18 cellular contexts compared by ENCODE assay signal in genomic region chrX:147174596-147174995, GRCh38.
A peak's percentile ranks its signal among the peaks of the same experiment; 100 is the strongest.
DNase-seq lines count a peak whose midpoint lies in the region; FAIRE-seq and TF ChIP-seq lines count a peak whose summit lies in the region.
"Had no signal": no experiment of that assay in that cellular context is flagged by ENCODE, and none has a peak within 500 bp of the region (broad histone marks: within the 10 kb centered on the region; RNA-seq: fewer than 3 reads in every experiment).

No MANE protein-coding gene starts in this region.

- no peak overlapping the region for H4K8ac ChIP-seq in mesendoderm (ENCODE audit: low read depth, low read length)

- peak; percentile 16 for DNase-seq in ACHN
- peak; percentile 13 for DNase-seq in HK-2 (ENCODE audit: unreplicated experiment)
- DNase-seq in epithelial cell of esophagus (ENCODE audit: low read depth), result peak; percentile 0
- peak; percentile 81 for DNase-seq in mesendoderm
- DNase-seq in effector CD4-positive, alpha-beta T cell, result no peak
- DNase-seq in NCI-H82 (lab: John Stamatoyannopoulos, UW), result no peak
- DNase-seq in urothelium cell line (ENCODE audit: low spot score), result no peak
- no peak for DNase-seq in GDM1 (lab: John Stamatoyannopoulos, UW)
- DNase-seq: DMS79 treated with DMSO at 0.1 percent for 48 hours, HCEC 1CT, KG1, NCI-H1436, NCI-H1930, NCI-H226, NCI-H524, PC-3 had no signal

- H3K9ac ChIP-seq in mesendoderm (ENCODE audit: low read length), result no peak overlapping the region
- H3K9ac ChIP-seq: BLaER1 treated with 17β-estradiol and CSF1 and Interleukin-3, amounts not matched to agents 10 nM and 100 nM had no signal

- no peaks in the 10 kb centered on the region for H3K27me3 ChIP-seq in mesendoderm (ENCODE audit: insufficient read depth, low read length, poor library complexity)

- H2BK120ac ChIP-seq in mesendoderm (ENCODE audit: low read depth, low read length), result no peak overlapping the region

- no peaks in the 10 kb centered on the region for H3K4me1 ChIP-seq in mesendoderm (ENCODE audit: control insufficient read depth, low read depth, low read length)
- H3K4me1 ChIP-seq: BLaER1 treated with 17β-estradiol and CSF1 and Interleukin-3, amounts not matched to agents 10 nM and 100 nM had no signal

- H3K4me3 ChIP-seq in epithelial cell of esophagus (ENCODE audit: low read length) (no peak overlapping the region), mesendoderm (ENCODE audit: low read length) (no peak overlapping the region)
- H3K4me3 ChIP-seq: BLaER1 treated with 17β-estradiol and CSF1 and Interleukin-3, amounts not matched to agents 10 nM and 100 nM had no signal

- no peak overlapping the region for H3K56ac ChIP-seq in mesendoderm (ENCODE audit: low read length)

- H3K79me2 ChIP-seq in mesendoderm (ENCODE audit: control insufficient read depth, insufficient read depth, low read length), result no peaks in the 10 kb centered on the region

- H3K27ac ChIP-seq in mesendoderm (ENCODE audit: low read depth, low read length), result no peak overlapping the region
- H3K27ac ChIP-seq: BLaER1 treated with 17β-estradiol and CSF1 and Interleukin-3, amounts not matched to agents 10 nM and 100 nM; RWPE1 had no signal

- H3K36me3 ChIP-seq in mesendoderm (ENCODE audit: control insufficient read depth, insufficient read depth, low read length), result no peaks in the 10 kb centered on the region
- H3K36me3 ChIP-seq: BLaER1 treated with 17β-estradiol and CSF1 and Interleukin-3, amounts not matched to agents 10 nM and 100 nM had no signal

- H3K79me1 ChIP-seq in mesendoderm (ENCODE audit: low read length), result no peaks in the 10 kb centered on the region

- WGBS in mesendoderm (ENCODE audit: extremely low coverage, insufficient coverage, low lambda C conversion rate), result no CpG with 5 or more reads among the region's 1 CpG

- no peak for TF ChIP-seq CTCF in epithelial cell of esophagus (IDR thresholded peaks at IDR 0.05; ENCODE audit: insufficient read depth, low read depth, low read length, missing control alignments)

- H2BK15ac ChIP-seq in mesendoderm (replicated peaks; ENCODE audit: low read depth), result no peak overlapping the region

- H4K5ac ChIP-seq in mesendoderm (ENCODE audit: low read length), result no peak overlapping the region

- no peak overlapping the region for H3K23ac ChIP-seq in mesendoderm (ENCODE audit: low read length)

- in situ Hi-C loops in ACHN (cut with HindIII; ENCODE audit: low pct_ligation_motif_present, low pct_unique_long_range_greater_than_20kb, low sequenced_read_pairs), result no loop called here

- FAIRE-seq in urothelium cell line (lab: Jason Lieb, UNC), result no peak

- H3K18ac ChIP-seq in mesendoderm (ENCODE audit: low read length), result no peak overlapping the region

- H2AK5ac ChIP-seq in mesendoderm (ENCODE audit: low read length), result no peak overlapping the region

- no peak overlapping the region for H3K4ac ChIP-seq in mesendoderm (ENCODE audit: low read depth, low read length)

- H2BK5ac ChIP-seq in mesendoderm (ENCODE audit: low read length), result no peak overlapping the region

- no peak overlapping the region for H3K4me2 ChIP-seq in mesendoderm (ENCODE audit: low read length)
- H3K4me2 ChIP-seq: BLaER1 treated with 17β-estradiol and CSF1 and Interleukin-3, amounts not matched to agents 10 nM and 100 nM had no signal

Comparison
In these comparisons a context has a peak if more than half of its experiments do, and no peak if none do; other contexts are left out.
1. DNase-seq: peak in ACHN (single experiment), HK-2 (single experiment), epithelial cell of esophagus (single experiment) and mesendoderm (single experiment); none in effector CD4-positive, alpha-beta T cell (single experiment), NCI-H82 (single experiment), urothelium cell line (single experiment) and GDM1 (single experiment).